3 cellular contexts compared by ENCODE assay signal in the genomic region with DNA sequence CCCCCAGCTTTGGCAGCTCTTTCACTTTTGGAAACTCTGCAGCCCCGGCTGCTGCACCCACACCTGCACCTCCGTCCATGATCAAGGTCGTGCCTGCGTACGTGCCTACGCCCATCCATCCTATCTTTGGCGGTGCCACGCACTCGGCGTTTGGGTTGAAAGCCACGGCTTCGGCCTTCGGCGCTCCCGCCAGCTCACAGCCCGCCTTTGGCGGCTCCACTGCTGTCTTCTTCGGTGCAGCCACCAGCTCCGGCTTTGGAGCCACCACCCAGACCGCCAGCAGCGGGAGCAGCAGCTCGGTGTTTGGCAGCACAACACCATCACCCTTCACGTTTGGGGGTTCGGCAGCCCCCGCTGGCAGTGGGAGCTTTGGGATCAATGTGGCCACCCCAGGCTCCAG. TPM values are rescaled to one million over a fixed set of nuclear protein-coding genes. Genes with fewer than 3 reads are reported as not detected.
"Had no signal": no experiment of that assay in that cellular context is flagged by ENCODE, and none has a peak within 500 bp of the region (broad histone marks: within the 10 kb centered on the region; RNA-seq: fewer than 3 reads in every experiment).

No MANE protein-coding gene starts in this region.

RNA-seq across cellular contexts. Expression of a gene that starts 26.3 kb away (rescaled TPM):
- total RNA-seq: M059J, PC-3, SJSA1 had no signal
